Comparison of ENCODE assay signal across 5 cellular contexts in the genomic region with DNA sequence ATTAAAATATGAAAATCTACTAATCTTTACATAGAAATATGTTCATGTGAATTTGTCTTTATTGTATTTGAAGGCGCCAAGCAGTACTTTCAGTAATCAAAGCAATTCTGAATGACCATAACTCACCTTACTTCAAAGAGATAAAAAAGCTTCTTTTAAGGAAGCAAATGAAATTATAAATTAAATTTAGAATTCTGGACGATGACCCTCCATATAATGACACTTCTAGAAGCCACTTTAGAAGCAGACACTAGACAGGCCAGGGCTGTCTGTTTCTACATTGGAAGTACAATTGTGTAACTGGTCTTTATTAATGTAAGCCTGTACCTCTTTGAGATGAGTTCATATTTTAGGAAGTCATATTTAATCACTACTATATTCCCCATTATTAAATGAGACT.
"Had no signal": no experiment of that assay in that cellular context is flagged by ENCODE, and none has a peak within 500 bp of the region (broad histone marks: within the 10 kb centered on the region; RNA-seq: fewer than 3 reads in every experiment).

No MANE protein-coding gene starts in this region.

- ATAC-seq: HepG2, K562 had no signal

- H3K4me3 ChIP-seq: K562 had no signal

- DNase-seq: IMR-90, KBM-7 had no signal

- H3K27ac ChIP-seq: HL-60 had no signal
